In the genomic region with DNA sequence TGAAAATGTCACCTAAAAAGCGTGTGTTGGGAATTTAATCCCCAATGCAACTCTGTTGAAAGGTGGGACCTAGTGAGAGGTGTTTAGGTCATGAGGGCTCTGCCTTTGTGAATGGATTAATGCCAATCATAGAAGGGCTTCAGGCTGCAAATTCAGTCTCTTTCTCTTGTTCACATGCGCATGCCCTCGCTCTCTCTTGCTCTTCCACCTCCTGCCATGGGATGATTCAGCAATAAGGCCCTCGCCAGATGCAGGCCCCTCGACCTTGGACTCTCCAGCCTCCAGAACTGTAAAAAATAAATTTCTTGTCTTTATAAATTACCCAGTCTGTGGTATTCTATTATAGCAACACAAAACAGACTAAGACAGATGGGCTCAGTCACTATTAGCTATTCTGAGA, we compare ENCODE assay signal across 18 cellular contexts. TPM values are rescaled to one million over a fixed set of nuclear protein-coding genes. Genes with fewer than 3 reads are reported as not detected.
DNase-seq lines count a peak whose midpoint lies in the region; ATAC-seq, FAIRE-seq and TF ChIP-seq lines count a peak whose summit lies in the region.
"Had no signal": no experiment of that assay in that cellular context is flagged by ENCODE, and none has a peak within 500 bp of the region (broad histone marks: within the 10 kb centered on the region; RNA-seq: fewer than 3 reads in every experiment).

No MANE protein-coding gene starts in this region.

- intact Hi-C loops in activated CD8-positive, alpha-beta T cell treated with anti-CD3 and anti-CD28 coated beads for 36 hours (cut with micrococcal nuclease), result no loop called here

- no peak overlapping the region for H3K4me3 ChIP-seq in CD4-positive, CD25-positive, alpha-beta regulatory T cell (ENCODE audit: low read depth, low read length)
- no peak overlapping the region for H3K4me3 ChIP-seq in mesendoderm (ENCODE audit: low read length)
- H3K4me3 ChIP-seq: ascending aorta, left ventricle myocardium inferior, mucosa of descending colon, SJSA1, testis had no signal

- H4K8ac ChIP-seq in mesendoderm (ENCODE audit: low read depth, low read length), result no peak overlapping the region

- H2BK5ac ChIP-seq in mesendoderm (ENCODE audit: low read length), result no peak overlapping the region

- TF ChIP-seq CTCF in activated CD8-positive, alpha-beta T cell treated with anti-CD3 and anti-CD28 coated beads for 36 hours (IDR thresholded peaks at IDR 0.05), result no peak

- no CpG with 5 or more reads among the region's 5 CpGs for WGBS in mesendoderm (ENCODE audit: extremely low coverage, insufficient coverage, low lambda C conversion rate)

- CTCF ChIA-PET in activated CD8-positive, alpha-beta T cell treated with anti-CD3 and anti-CD28 coated beads for 36 hours (lab: Charles Lee), result interaction anchor here (1.0 to 2.9 kb wide), 2 partner anchors 32 to 54 kb away, joined by 3 to 10 read pairs; no protein-coding TSS in a partner anchor

- H3K27me3 ChIP-seq in CD4-positive, CD25-positive, alpha-beta regulatory T cell (ENCODE audit: control insufficient read depth, insufficient read depth, low read length), result no peaks in the 10 kb centered on the region
- H3K27me3 ChIP-seq in mesendoderm (ENCODE audit: insufficient read depth, low read length, poor library complexity), result no peaks in the 10 kb centered on the region
- H3K27me3 ChIP-seq: ascending aorta, testis had no signal

- H3K9me3 ChIP-seq in CD4-positive, CD25-positive, alpha-beta regulatory T cell (ENCODE audit: control insufficient read depth in 2 of 2, low read length in 2 of 2), result no peaks in the 10 kb centered on the region
- H3K9me3 ChIP-seq: ascending aorta, left ventricle myocardium inferior, mucosa of descending colon, SJSA1, testis had no signal

- H3K36me3 Mint-ChIP-seq in CD4-positive, CD25-positive, alpha-beta regulatory T cell, result peaks cover 13% of the 10 kb centered on the region
- peaks cover 18% of the 10 kb centered on the region for H3K36me3 Mint-ChIP-seq in activated CD8-positive, alpha-beta T cell treated with anti-CD3 and anti-CD28 coated beads for 36 hours (ENCODE audit: low read depth)

- no peak overlapping the region for H2AK5ac ChIP-seq in mesendoderm (ENCODE audit: low read length)

- peaks cover 0 to 3% (median 0%) of the 10 kb centered on the region in 7 donors for H3K9me3 Mint-ChIP-seq in CD4-positive, CD25-positive, alpha-beta regulatory T cell
- H3K9me3 Mint-ChIP-seq in activated CD8-positive, alpha-beta T cell treated with anti-CD3 and anti-CD28 coated beads for 36 hours, result peaks cover 2% of the 10 kb centered on the region

- no peak overlapping the region for H3K4me2 ChIP-seq in mesendoderm (ENCODE audit: low read length)

- H2BK15ac ChIP-seq in mesendoderm (replicated peaks; ENCODE audit: low read depth), result no peak overlapping the region

- H3K79me1 ChIP-seq in mesendoderm (ENCODE audit: low read length), result no peaks in the 10 kb centered on the region

- H3K27ac ChIP-seq in CD4-positive, CD25-positive, alpha-beta regulatory T cell (ENCODE audit: insufficient read depth, low read length, poor library complexity, severe bottlenecking), result no peak overlapping the region
- H3K27ac ChIP-seq in mesendoderm (ENCODE audit: low read depth, low read length), result no peak overlapping the region
- H3K27ac ChIP-seq: ascending aorta, left ventricle myocardium inferior, SJSA1, testis had no signal

- H3K4me3 Mint-ChIP-seq in CD4-positive, CD25-positive, alpha-beta regulatory T cell, result no peak overlapping the region
- H3K4me3 Mint-ChIP-seq in activated CD8-positive, alpha-beta T cell treated with anti-CD3 and anti-CD28 coated beads for 36 hours, result no peak overlapping the region

- no peaks in the 10 kb centered on the region for H3K79me2 ChIP-seq in mesendoderm (ENCODE audit: control insufficient read depth, insufficient read depth, low read length)

- no peak overlapping the region for H3K4ac ChIP-seq in mesendoderm (ENCODE audit: low read depth, low read length)

- POLR2A ChIA-PET in activated CD8-positive, alpha-beta T cell treated with anti-CD3 and anti-CD28 coated beads for 36 hours (lab: Charles Lee), result interaction anchor here (0.8 kb wide), 1 partner anchor 46 kb away, joined by 3 read pairs; no protein-coding TSS in a partner anchor

- peaks cover 42% of the 10 kb centered on the region for H3K4me1 ChIP-seq in CD4-positive, CD25-positive, alpha-beta regulatory T cell (ENCODE audit: control insufficient read depth, insufficient read depth, low read length, poor library complexity, severe bottlenecking)
- H3K4me1 ChIP-seq in mesendoderm (ENCODE audit: control insufficient read depth, low read depth, low read length), result no peaks in the 10 kb centered on the region
- H3K4me1 ChIP-seq: SJSA1 had no signal

- ATAC-seq in CD4-positive, CD25-positive, alpha-beta regulatory T cell (ENCODE audit: low read depth in 2 of 2), result no peak
- no peak for ATAC-seq in activated CD8-positive, alpha-beta T cell treated with anti-CD3 and anti-CD28 coated beads for 36 hours
- ATAC-seq in HG02798 (IDR thresholded peaks at IDR 0.05; ENCODE audit: poor library complexity, unreplicated experiment) (no peak), GM19463 (IDR thresholded peaks at IDR 0.05; ENCODE audit: unreplicated experiment) (no peak)
- ATAC-seq: activated CD4-positive, CD25-positive, alpha-beta regulatory T cell treated with anti-CD3 and anti-CD28 coated beads, Interleukin-2, amount 50 U/mL, for 24 hours; mucosa of descending colon had no signal

- H3K4me1 Mint-ChIP-seq in CD4-positive, CD25-positive, alpha-beta regulatory T cell, result peaks cover 45 to 69% (median 55%) of the 10 kb centered on the region in 4 donors
- H3K4me1 Mint-ChIP-seq in activated CD8-positive, alpha-beta T cell treated with anti-CD3 and anti-CD28 coated beads for 36 hours (ENCODE audit: low read depth), result peaks cover 65% of the 10 kb centered on the region

- H3K27ac Mint-ChIP-seq in CD4-positive, CD25-positive, alpha-beta regulatory T cell, result peak overlapping the region; percentile 59 to 99 (median 89)
- H3K27ac Mint-ChIP-seq in activated CD8-positive, alpha-beta T cell treated with anti-CD3 and anti-CD28 coated beads for 36 hours, result peak overlapping the region; percentile 96

- H2BK120ac ChIP-seq in mesendoderm (ENCODE audit: low read depth, low read length), result no peak overlapping the region

- H3K23ac ChIP-seq in mesendoderm (ENCODE audit: low read length), result no peak overlapping the region

- no peak overlapping the region for H3K56ac ChIP-seq in mesendoderm (ENCODE audit: low read length)

- peak; percentile 47 for FAIRE-seq in GM18507 (lab: Jason Lieb, UNC)

- no peak for DNase-seq in CD4-positive, CD25-positive, alpha-beta regulatory T cell
- no peak for DNase-seq in GM18507 (ENCODE audit: extremely low spot score, insufficient read length, low read depth)
- DNase-seq in activated CD8-positive, alpha-beta T cell treated with anti-CD3 and anti-CD28 coated beads for 36 hours, result no peak
- peak; percentile 41 for DNase-seq in mesendoderm
- DNase-seq in NK-92 treated with Interleukin-12 subunit alpha and Interleukin-12 subunit beta, amount 100 ng/mL, for 24 hours (lab: John Stamatoyannopoulos, UW), result no peak
- DNase-seq: glutamatergic neuron; left ventricle myocardium inferior; mucosa of descending colon; NCI-H1436 treated with DMSO at 0.1 percent for 48 hours; NCI-H69; stimulated activated CD4-positive, alpha-beta T cell treated with anti-CD3 and anti-CD28 coated beads, Interleukin-4, amount 100 ng/mL, for 4 hours; T1000; testis had no signal

- no peak overlapping the region for H3K9ac ChIP-seq in mesendoderm (ENCODE audit: low read length)

- no peaks in the 10 kb centered on the region for H3K27me3 Mint-ChIP-seq in CD4-positive, CD25-positive, alpha-beta regulatory T cell
- no peaks in the 10 kb centered on the region for H3K27me3 Mint-ChIP-seq in activated CD8-positive, alpha-beta T cell treated with anti-CD3 and anti-CD28 coated beads for 36 hours

- no peaks in the 10 kb centered on the region for H3K36me3 ChIP-seq in CD4-positive, CD25-positive, alpha-beta regulatory T cell (ENCODE audit: control insufficient read depth, insufficient read depth, low read length)
- no peaks in the 10 kb centered on the region for H3K36me3 ChIP-seq in mesendoderm (ENCODE audit: control insufficient read depth, insufficient read depth, low read length)
- H3K36me3 ChIP-seq: ascending aorta, left ventricle myocardium inferior, SJSA1 had no signal

- peak overlapping the region; percentile 82 for H3K18ac ChIP-seq in mesendoderm (ENCODE audit: low read length)

- no peak overlapping the region for H4K5ac ChIP-seq in mesendoderm (ENCODE audit: low read length)

RNA-seq across cellular contexts. Expression of gene PLXNC1, which starts 55.4 kb away (rescaled TPM):
- total RNA-seq in CD4-positive, CD25-positive, alpha-beta regulatory T cell, result 13.8 TPM
- 1 to 10 TPM; 1.2 to 3.1 (median 2.3) TPM for polyA plus RNA-seq in CD4-positive, CD25-positive, alpha-beta regulatory T cell
- 1 to 10 TPM; 8.8 to 9.5 TPM for total RNA-seq in activated CD8-positive, alpha-beta T cell treated with anti-CD3 and anti-CD28 coated beads for 36 hours
- 0.79 TPM for polyA plus RNA-seq in mesendoderm (2013, experiment 1 of 2)
- 0.85 TPM for polyA plus RNA-seq in mesendoderm (2013, experiment 2 of 2)
